In the genomic region with DNA sequence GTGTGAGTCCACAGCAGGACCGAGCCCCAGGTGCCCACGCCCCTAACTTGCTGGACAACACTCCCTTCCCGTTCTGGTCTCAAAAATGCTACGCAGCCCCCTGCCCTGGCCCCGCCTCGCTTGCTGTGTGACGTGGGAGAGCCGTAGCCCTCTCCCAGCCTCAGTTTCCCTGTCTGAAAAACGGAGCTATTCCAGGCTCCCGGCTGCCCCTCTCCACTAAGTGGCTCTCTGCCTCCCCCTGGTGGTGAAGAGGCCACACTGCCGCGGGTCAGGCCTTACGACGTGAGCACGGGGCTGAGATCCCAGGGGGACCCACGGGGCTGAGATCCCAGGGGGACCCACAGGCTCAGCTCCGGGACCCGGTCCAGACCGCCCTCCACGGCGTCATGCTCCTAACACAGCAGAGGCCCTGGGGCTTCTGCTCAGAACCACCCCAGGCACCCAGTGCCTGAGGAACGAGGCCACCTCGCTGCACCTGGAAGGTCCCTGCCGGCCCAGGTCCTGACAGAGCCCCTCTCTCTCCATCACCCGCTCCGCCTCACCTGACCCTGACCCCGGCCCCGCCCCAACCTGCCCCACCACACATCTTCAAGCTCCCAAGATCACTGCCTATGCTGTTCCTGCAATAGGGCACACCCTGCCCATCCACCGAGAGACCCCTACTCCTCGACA, we compare ENCODE assay signal across 8 cellular contexts. TPM values are rescaled to one million over a fixed set of nuclear protein-coding genes. Genes with fewer than 3 reads are reported as not detected.
DNase-seq lines count a peak whose midpoint lies in the region; ATAC-seq, FAIRE-seq and TF ChIP-seq lines count a peak whose summit lies in the region.

No MANE protein-coding gene starts in this region.

- H3K36me3 Mint-ChIP-seq in mesothelial cell of epicardium = no peaks in the 10 kb centered on the region

- DNase-seq in AG10803 (ENCODE audit: low read depth) = peak; percentile 31
- peak; percentile 86 for DNase-seq in GM19239 (ENCODE audit: insufficient read length, low spot score)
- DNase-seq in NCI-H2227 (lab: John Stamatoyannopoulos, UW; ENCODE audit: unreplicated experiment) = peak; percentile 79
- peak; percentile 46 to 80 for DNase-seq in activated CD8-positive, alpha-beta memory T cell treated with anti-CD3 and anti-CD28 coated beads for 1 hour (ENCODE audit: extremely low read depth in 1 of 2, low read depth in 1 of 2)
- DNase-seq in effector CD4-positive, alpha-beta T cell = peak; percentile 77
- peak; percentile 67 to 90 for DNase-seq in mesothelial cell of epicardium (ENCODE audit: low spot score in 2 of 2, unreplicated experiment in 2 of 2)
- DNase-seq in stimulated activated CD8-positive, alpha-beta memory T cell treated with anti-CD3 and anti-CD28 coated beads, Interleukin-4, amount 100 ng/mL, for 4 hours (ENCODE audit: low read depth in 2 of 2, low spot score in 1 of 2) = peak; percentile 43 to 88

- no peak overlapping the region for H3K27ac Mint-ChIP-seq in mesothelial cell of epicardium

- H3K27me3 Mint-ChIP-seq in mesothelial cell of epicardium (ENCODE audit: low read depth) = peaks cover 24% of the 10 kb centered on the region

- FAIRE-seq in GM19239 (lab: Jason Lieb, UNC) = peak; percentile 21

- no peaks in the 10 kb centered on the region for H3K9me3 Mint-ChIP-seq in mesothelial cell of epicardium

- TF ChIP-seq CTCF in AG10803 (conservative IDR thresholded peaks at IDR 0.05; ENCODE audit: low read length) = peak; percentile 86
- TF ChIP-seq CTCF in mesothelial cell of epicardium (IDR thresholded peaks at IDR 0.05; ENCODE audit: unreplicated experiment) = peak; percentile 98

- H3K4me3 Mint-ChIP-seq in mesothelial cell of epicardium = no peak overlapping the region

- H3K4me1 Mint-ChIP-seq in mesothelial cell of epicardium = no peaks in the 10 kb centered on the region

- H3K4me3 ChIP-seq in AG10803 (ENCODE audit: low read length) = no peak overlapping the region

- no peak for ATAC-seq in HG03196 (IDR thresholded peaks at IDR 0.05; ENCODE audit: unreplicated experiment)

RNA-seq across cellular contexts. Expression of a gene that starts 26.7 kb away (rescaled TPM):
- 18.5 to 21.1 TPM (median 18.9 TPM) in 3 replicates for total RNA-seq in mesothelial cell of epicardium

Comparison
In these comparisons a context has a peak if more than half of its experiments do, and no peak if none do; other contexts are left out.
1. DNase-seq: peak in every context shown above with its lines; median percentile 86 in GM19239; 79 in NCI-H2227; 78 in mesothelial cell of epicardium; 77 in effector CD4-positive, alpha-beta T cell; 66 in stimulated activated CD8-positive, alpha-beta memory T cell treated with anti-CD3 and anti-CD28 coated beads, Interleukin-4, amount 100 ng/mL, for 4 hours; 63 in activated CD8-positive, alpha-beta memory T cell treated with anti-CD3 and anti-CD28 coated beads for 1 hour; 31 in AG10803.